Comparison of ENCODE assay signal across 1 cellular context in genomic region chr11:12715941-12716340, GRCh38.
TF ChIP-seq lines count a peak whose summit lies in the region.

No MANE protein-coding gene starts in this region.

TF ChIP-seq in H1, 55 proteins besides CTCF, POLR2A, EP300 and RAD21 (continued from another document):
- TF ChIP-seq, protein P1, sequence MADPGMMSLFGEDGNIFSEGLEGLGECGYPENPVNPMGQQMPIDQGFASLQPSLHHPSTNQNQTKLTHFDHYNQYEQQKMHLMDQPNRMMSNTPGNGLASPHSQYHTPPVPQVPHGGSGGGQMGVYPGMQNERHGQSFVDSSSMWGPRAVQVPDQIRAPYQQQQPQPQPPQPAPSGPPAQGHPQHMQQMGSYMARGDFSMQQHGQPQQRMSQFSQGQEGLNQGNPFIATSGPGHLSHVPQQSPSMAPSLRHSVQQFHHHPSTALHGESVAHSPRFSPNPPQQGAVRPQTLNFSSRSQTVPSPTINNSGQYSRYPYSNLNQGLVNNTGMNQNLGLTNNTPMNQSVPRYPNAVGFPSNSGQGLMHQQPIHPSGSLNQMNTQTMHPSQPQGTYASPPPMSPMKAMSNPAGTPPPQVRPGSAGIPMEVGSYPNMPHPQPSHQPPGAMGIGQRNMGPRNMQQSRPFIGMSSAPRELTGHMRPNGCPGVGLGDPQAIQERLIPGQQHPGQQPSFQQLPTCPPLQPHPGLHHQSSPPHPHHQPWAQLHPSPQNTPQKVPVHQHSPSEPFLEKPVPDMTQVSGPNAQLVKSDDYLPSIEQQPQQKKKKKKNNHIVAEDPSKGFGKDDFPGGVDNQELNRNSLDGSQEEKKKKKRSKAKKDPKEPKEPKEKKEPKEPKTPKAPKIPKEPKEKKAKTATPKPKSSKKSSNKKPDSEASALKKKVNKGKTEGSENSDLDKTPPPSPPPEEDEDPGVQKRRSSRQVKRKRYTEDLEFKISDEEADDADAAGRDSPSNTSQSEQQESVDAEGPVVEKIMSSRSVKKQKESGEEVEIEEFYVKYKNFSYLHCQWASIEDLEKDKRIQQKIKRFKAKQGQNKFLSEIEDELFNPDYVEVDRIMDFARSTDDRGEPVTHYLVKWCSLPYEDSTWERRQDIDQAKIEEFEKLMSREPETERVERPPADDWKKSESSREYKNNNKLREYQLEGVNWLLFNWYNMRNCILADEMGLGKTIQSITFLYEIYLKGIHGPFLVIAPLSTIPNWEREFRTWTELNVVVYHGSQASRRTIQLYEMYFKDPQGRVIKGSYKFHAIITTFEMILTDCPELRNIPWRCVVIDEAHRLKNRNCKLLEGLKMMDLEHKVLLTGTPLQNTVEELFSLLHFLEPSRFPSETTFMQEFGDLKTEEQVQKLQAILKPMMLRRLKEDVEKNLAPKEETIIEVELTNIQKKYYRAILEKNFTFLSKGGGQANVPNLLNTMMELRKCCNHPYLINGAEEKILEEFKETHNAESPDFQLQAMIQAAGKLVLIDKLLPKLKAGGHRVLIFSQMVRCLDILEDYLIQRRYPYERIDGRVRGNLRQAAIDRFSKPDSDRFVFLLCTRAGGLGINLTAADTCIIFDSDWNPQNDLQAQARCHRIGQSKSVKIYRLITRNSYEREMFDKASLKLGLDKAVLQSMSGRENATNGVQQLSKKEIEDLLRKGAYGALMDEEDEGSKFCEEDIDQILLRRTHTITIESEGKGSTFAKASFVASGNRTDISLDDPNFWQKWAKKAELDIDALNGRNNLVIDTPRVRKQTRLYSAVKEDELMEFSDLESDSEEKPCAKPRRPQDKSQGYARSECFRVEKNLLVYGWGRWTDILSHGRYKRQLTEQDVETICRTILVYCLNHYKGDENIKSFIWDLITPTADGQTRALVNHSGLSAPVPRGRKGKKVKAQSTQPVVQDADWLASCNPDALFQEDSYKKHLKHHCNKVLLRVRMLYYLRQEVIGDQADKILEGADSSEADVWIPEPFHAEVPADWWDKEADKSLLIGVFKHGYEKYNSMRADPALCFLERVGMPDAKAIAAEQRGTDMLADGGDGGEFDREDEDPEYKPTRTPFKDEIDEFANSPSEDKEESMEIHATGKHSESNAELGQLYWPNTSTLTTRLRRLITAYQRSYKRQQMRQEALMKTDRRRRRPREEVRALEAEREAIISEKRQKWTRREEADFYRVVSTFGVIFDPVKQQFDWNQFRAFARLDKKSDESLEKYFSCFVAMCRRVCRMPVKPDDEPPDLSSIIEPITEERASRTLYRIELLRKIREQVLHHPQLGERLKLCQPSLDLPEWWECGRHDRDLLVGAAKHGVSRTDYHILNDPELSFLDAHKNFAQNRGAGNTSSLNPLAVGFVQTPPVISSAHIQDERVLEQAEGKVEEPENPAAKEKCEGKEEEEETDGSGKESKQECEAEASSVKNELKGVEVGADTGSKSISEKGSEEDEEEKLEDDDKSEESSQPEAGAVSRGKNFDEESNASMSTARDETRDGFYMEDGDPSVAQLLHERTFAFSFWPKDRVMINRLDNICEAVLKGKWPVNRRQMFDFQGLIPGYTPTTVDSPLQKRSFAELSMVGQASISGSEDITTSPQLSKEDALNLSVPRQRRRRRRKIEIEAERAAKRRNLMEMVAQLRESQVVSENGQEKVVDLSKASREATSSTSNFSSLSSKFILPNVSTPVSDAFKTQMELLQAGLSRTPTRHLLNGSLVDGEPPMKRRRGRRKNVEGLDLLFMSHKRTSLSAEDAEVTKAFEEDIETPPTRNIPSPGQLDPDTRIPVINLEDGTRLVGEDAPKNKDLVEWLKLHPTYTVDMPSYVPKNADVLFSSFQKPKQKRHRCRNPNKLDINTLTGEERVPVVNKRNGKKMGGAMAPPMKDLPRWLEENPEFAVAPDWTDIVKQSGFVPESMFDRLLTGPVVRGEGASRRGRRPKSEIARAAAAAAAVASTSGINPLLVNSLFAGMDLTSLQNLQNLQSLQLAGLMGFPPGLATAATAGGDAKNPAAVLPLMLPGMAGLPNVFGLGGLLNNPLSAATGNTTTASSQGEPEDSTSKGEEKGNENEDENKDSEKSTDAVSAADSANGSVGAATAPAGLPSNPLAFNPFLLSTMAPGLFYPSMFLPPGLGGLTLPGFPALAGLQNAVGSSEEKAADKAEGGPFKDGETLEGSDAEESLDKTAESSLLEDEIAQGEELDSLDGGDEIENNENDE (IDR thresholded peaks at IDR 0.05; ENCODE audit: insufficient replicate concordance, low read length), result no peak
- TF ChIP-seq PHF8 (conservative IDR thresholded peaks at IDR 0.05; ENCODE audit: low read depth, low read length) (no peak), CBX8 (IDR thresholded peaks at IDR 0.05; ENCODE audit: borderline replicate concordance, low read depth, low read length) (no peak), CBX5 (IDR thresholded peaks at IDR 0.05; ENCODE audit: low read depth, low read length) (no peak), KDM1A (IDR thresholded peaks at IDR 0.05; ENCODE audit: borderline replicate concordance, low read length) (no peak), HDAC2 (IDR thresholded peaks at IDR 0.05; ENCODE audit: borderline replicate concordance in 1 of 2, low read depth in 2 of 2, low read length in 2 of 2) (no peak), ASH2L (IDR thresholded peaks at IDR 0.05; ENCODE audit: low read length) (no peak), KDM4A (IDR thresholded peaks at IDR 0.05; ENCODE audit: low read depth, low read length, severe bottlenecking) (no peak)
- TF ChIP-seq, protein P2, sequence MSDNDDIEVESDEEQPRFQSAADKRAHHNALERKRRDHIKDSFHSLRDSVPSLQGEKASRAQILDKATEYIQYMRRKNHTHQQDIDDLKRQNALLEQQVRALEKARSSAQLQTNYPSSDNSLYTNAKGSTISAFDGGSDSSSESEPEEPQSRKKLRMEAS (IDR thresholded peaks at IDR 0.05), result no peak
